In the genomic region with DNA sequence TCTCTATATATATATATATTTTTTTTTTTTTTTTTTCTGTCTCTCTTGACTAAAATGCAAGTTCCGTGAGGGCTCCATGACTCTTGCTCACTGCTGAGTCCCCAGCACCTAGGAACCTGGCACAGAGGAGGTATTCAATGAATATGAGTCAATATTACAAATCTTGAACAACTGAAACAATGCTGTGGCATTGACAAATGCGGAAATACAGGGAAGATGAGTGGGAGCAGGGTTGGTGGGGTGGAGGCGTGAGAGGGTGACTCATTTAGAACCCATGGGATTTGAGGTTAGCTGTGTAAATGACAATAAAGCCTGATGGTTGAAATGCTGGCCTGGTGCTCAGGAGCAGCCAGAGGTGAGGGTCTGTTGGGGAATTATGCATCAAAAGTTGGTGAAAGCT, we compare ENCODE assay signal across 9 cellular contexts.
DNase-seq lines count a peak whose midpoint lies in the region; ATAC-seq and TF ChIP-seq lines count a peak whose summit lies in the region.
"Had no signal": no experiment of that assay in that cellular context is flagged by ENCODE, and none has a peak within 500 bp of the region (broad histone marks: within the 10 kb centered on the region; RNA-seq: fewer than 3 reads in every experiment).

No MANE protein-coding gene starts in this region.

- no peak overlapping the region for H3K27ac ChIP-seq in upper lobe of right lung
- no peak overlapping the region for H3K27ac ChIP-seq in body of pancreas

- H3K4me3 ChIP-seq in upper lobe of right lung = no peak overlapping the region
- H3K4me3 ChIP-seq in body of pancreas = no peak overlapping the region

- H3K9me3 ChIP-seq in upper lobe of right lung (no peaks in the 10 kb centered on the region), body of pancreas (no peaks in the 10 kb centered on the region)

- peaks cover 5% of the 10 kb centered on the region for H3K4me1 ChIP-seq in upper lobe of right lung
- peaks cover 20% of the 10 kb centered on the region for H3K4me1 ChIP-seq in body of pancreas

- intact Hi-C loops in natural killer cell (cut with micrococcal nuclease) (no loop called here), upper lobe of right lung (cut with DNase I) (no loop called here), body of pancreas (cut with DNase I) (no loop called here)

- WGBS in body of pancreas, 2 donors = 85 to 89% methylated on average over 3 of the region's 3 CpGs

- H3K36me3 ChIP-seq in upper lobe of right lung (no peaks in the 10 kb centered on the region), body of pancreas (replicated peaks in 1 of 2; ENCODE audit: insufficient read depth in 1 of 2, low read depth in 2 of 2) (no peaks in the 10 kb centered on the region)

- H3K27ac Mint-ChIP-seq in natural killer cell treated with Interleukin-12 subunit alpha and Interleukin-12 subunit beta and Interleukin-15 and Interleukin-18, amount 100 ng/mL, for 72 hours = peak overlapping the region; percentile 64 to 65
- H3K27ac Mint-ChIP-seq in natural killer cell = no peak overlapping the region

- no peak for DNase-seq in natural killer cell treated with Interleukin-12 subunit alpha and Interleukin-12 subunit beta and Interleukin-15 and Interleukin-18, amount 100 ng/mL, for 72 hours (ENCODE audit: low spot score)
- DNase-seq in natural killer cell (no peak), UCSD-AML1 (lab: John Stamatoyannopoulos, UW; ENCODE audit: unreplicated experiment) (peak; percentile 31), fibroblast of peridontal ligament (ENCODE audit: extremely low read depth) (peak; percentile 87), upper lobe of right lung (no peak), HUDEP-2 (lab: John Stamatoyannopoulos, UW; ENCODE audit: unreplicated experiment in 76 of 76) (no peak), body of pancreas (no peak), NCI-H146 (lab: John Stamatoyannopoulos, UW) (no peak)

- no peaks in the 10 kb centered on the region for H3K27me3 ChIP-seq in upper lobe of right lung
- no peaks in the 10 kb centered on the region for H3K27me3 ChIP-seq in body of pancreas

- peak overlapping the region; percentile 67 for H3K4me3 Mint-ChIP-seq in natural killer cell treated with Interleukin-12 subunit alpha and Interleukin-12 subunit beta and Interleukin-15 and Interleukin-18, amount 100 ng/mL, for 72 hours
- no peak overlapping the region for H3K4me3 Mint-ChIP-seq in natural killer cell

- TF ChIP-seq POLR2A in body of pancreas (IDR thresholded peaks at IDR 0.05) = no peak

- H3K9me3 Mint-ChIP-seq in natural killer cell treated with Interleukin-12 subunit alpha and Interleukin-12 subunit beta and Interleukin-15 and Interleukin-18, amount 100 ng/mL, for 72 hours = no peaks in the 10 kb centered on the region
- no peaks in the 10 kb centered on the region for H3K9me3 Mint-ChIP-seq in natural killer cell

- peak; percentile 30 to 63 for ATAC-seq in natural killer cell treated with Interleukin-12 subunit alpha and Interleukin-12 subunit beta and Interleukin-15 and Interleukin-18, amount 100 ng/mL, for 72 hours
- no peak for ATAC-seq in natural killer cell
- peak; percentile 63 for ATAC-seq in upper lobe of right lung
- ATAC-seq in body of pancreas = no peak
- ATAC-seq: Right ventricle myocardium inferior had no signal

- no peak for TF ChIP-seq CTCF in natural killer cell (IDR thresholded peaks at IDR 0.05)
- TF ChIP-seq CTCF in upper lobe of right lung (IDR thresholded peaks at IDR 0.05) = no peak
- TF ChIP-seq CTCF in body of pancreas (IDR thresholded peaks at IDR 0.05) = no peak

- peaks cover 33 to 36% of the 10 kb centered on the region in 2 donors for H3K4me1 Mint-ChIP-seq in natural killer cell treated with Interleukin-12 subunit alpha and Interleukin-12 subunit beta and Interleukin-15 and Interleukin-18, amount 100 ng/mL, for 72 hours (ENCODE audit: low read depth in 2 of 2)
- H3K4me1 Mint-ChIP-seq in natural killer cell = peaks cover 33 to 36% of the 10 kb centered on the region in 2 donors

- peaks cover 4% of the 10 kb centered on the region for H3K36me3 Mint-ChIP-seq in natural killer cell treated with Interleukin-12 subunit alpha and Interleukin-12 subunit beta and Interleukin-15 and Interleukin-18, amount 100 ng/mL, for 72 hours
- H3K36me3 Mint-ChIP-seq in natural killer cell = no peaks in the 10 kb centered on the region

- no peaks in the 10 kb centered on the region for H3K27me3 Mint-ChIP-seq in natural killer cell treated with Interleukin-12 subunit alpha and Interleukin-12 subunit beta and Interleukin-15 and Interleukin-18, amount 100 ng/mL, for 72 hours
- H3K27me3 Mint-ChIP-seq in natural killer cell (ENCODE audit: low read depth in 2 of 2) = no peaks in the 10 kb centered on the region

Comparison
In these comparisons a context has a peak if more than half of its experiments do, and no peak if none do; other contexts are left out.
1. ATAC-seq: peak in natural killer cell treated with Interleukin-12 subunit alpha and Interleukin-12 subunit beta and Interleukin-15 and Interleukin-18, amount 100 ng/mL, for 72 hours (2 of 2) and upper lobe of right lung (single experiment); none in natural killer cell (0 of 3) and body of pancreas (single experiment).
2. H3K27ac Mint-ChIP-seq: peak in natural killer cell treated with Interleukin-12 subunit alpha and Interleukin-12 subunit beta and Interleukin-15 and Interleukin-18, amount 100 ng/mL, for 72 hours (2 of 2); none in natural killer cell (0 of 2).
3. DNase-seq: peak in UCSD-AML1 (single experiment) and fibroblast of peridontal ligament (single experiment); none in natural killer cell treated with Interleukin-12 subunit alpha and Interleukin-12 subunit beta and Interleukin-15 and Interleukin-18, amount 100 ng/mL, for 72 hours (single experiment), natural killer cell (single experiment), upper lobe of right lung (single experiment), HUDEP-2 (0 of 76), body of pancreas (0 of 4) and NCI-H146 (single experiment).